Comparison of ENCODE assay signal across 8 cellular contexts in the genomic region with DNA sequence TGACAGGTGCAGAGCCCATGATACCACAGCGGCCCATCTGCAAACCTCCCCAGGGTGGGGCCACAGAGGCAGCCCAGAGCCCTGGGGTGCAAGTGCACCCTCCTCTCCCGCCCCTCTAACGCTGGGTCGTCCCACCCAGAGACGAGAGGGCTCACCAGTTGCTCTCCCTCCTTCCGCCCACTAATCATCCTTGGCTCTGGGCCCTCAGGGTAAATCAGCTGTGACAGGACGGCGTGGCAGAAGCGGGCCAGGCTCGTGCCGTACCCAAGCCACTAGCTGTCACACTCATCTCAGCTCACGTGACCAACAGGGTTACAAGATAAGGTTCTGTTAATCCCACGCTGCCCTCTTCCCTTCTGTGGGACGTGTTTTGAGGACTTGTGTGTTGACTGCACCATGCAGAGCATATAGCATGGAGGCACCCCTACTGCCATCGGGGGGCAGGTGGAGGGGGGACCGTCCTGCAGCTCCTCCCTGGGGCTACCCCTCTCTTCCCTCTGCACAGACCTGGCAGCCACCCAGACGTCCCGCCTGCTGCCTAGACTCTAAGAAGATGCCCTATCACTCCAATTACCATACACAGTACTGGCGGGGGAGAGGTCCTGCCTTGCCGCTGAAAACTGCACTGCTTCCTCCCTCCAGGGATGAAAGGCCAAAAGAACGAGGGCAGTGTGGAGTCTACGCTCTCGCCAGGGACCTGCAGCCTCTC. TPM values are rescaled to one million over a fixed set of nuclear protein-coding genes. Genes with fewer than 3 reads are reported as not detected.
DNase-seq lines count a peak whose midpoint lies in the region; ATAC-seq and TF ChIP-seq lines count a peak whose summit lies in the region.

No MANE protein-coding gene starts in this region.

- H3K9ac ChIP-seq in colonic mucosa (ENCODE audit: low read depth in 2 of 2, low read length in 2 of 2) (peak overlapping the region; percentile 66 to 72), mesendoderm (ENCODE audit: low read length) (peak overlapping the region; percentile 69)

- no peaks in the 10 kb centered on the region for H3K9me3 ChIP-seq in colonic mucosa

- no peak overlapping the region for H3K23ac ChIP-seq in mesendoderm (ENCODE audit: low read length)

- intact Hi-C loops in colonic mucosa (cut with DNase I), result no loop called here

- H3K18ac ChIP-seq in mesendoderm (ENCODE audit: low read length), result no peak overlapping the region

- H3K27ac ChIP-seq in colonic mucosa, result peak overlapping the region; percentile 73
- H3K27ac ChIP-seq in mesendoderm (ENCODE audit: low read depth, low read length), result peak overlapping the region; percentile 18

- no CpG with 5 or more reads among the region's 23 CpGs for WGBS in mesendoderm (ENCODE audit: extremely low coverage, insufficient coverage, low lambda C conversion rate)

- peaks cover 6% of the 10 kb centered on the region for H3K79me1 ChIP-seq in mesendoderm (ENCODE audit: low read length)

- H3K4me1 Mint-ChIP-seq in stimulated activated naive B cell treated with anti-CD40 and anti-IgM and Interleukin-4, amounts not matched to agents 10 μg/mL and 1 μg/mL and 100 μg/mL, for 72 hours, result peaks cover 42 to 65% of the 10 kb centered on the region in 2 donors

- DNase-seq in DMS53 (lab: John Stamatoyannopoulos, UW), result peak; percentile 80
- peak; percentile 44 for DNase-seq in NCI-H1694 treated with DMSO at 0.1 percent for 48 hours (lab: John Stamatoyannopoulos, UW)
- peak; percentile 67 for DNase-seq in colonic mucosa
- DNase-seq in mesendoderm, result peak; percentile 77
- peak; percentile 59 for DNase-seq in stimulated activated naive B cell treated with anti-CD40 and anti-IgM and Interleukin-4, amounts not matched to agents 10 μg/mL and 1 μg/mL and 100 μg/mL, for 72 hours
- no peak for DNase-seq in LoVo (ENCODE audit: low spot score)

- peaks cover 2% of the 10 kb centered on the region for H3K79me2 ChIP-seq in mesendoderm (ENCODE audit: control insufficient read depth, insufficient read depth, low read length)

- TF ChIP-seq CTCF in colonic mucosa (IDR thresholded peaks at IDR 0.05), result no peak

- no peaks in the 10 kb centered on the region for H3K27me3 ChIP-seq in colonic mucosa
- no peaks in the 10 kb centered on the region for H3K27me3 ChIP-seq in mesendoderm (ENCODE audit: insufficient read depth, low read length, poor library complexity)

- no peaks in the 10 kb centered on the region for H3K9me3 Mint-ChIP-seq in stimulated activated naive B cell treated with anti-CD40 and anti-IgM and Interleukin-4, amounts not matched to agents 10 μg/mL and 1 μg/mL and 100 μg/mL, for 72 hours

- H3K4ac ChIP-seq in mesendoderm (ENCODE audit: low read depth, low read length), result no peak overlapping the region

- no peak overlapping the region for H4K5ac ChIP-seq in mesendoderm (ENCODE audit: low read length)

- H3K36me3 ChIP-seq in colonic mucosa, result no peaks in the 10 kb centered on the region
- H3K36me3 ChIP-seq in mesendoderm (ENCODE audit: control insufficient read depth, insufficient read depth, low read length), result no peaks in the 10 kb centered on the region

- H4K8ac ChIP-seq in mesendoderm (ENCODE audit: low read depth, low read length), result no peak overlapping the region

- H3K27me3 Mint-ChIP-seq in stimulated activated naive B cell treated with anti-CD40 and anti-IgM and Interleukin-4, amounts not matched to agents 10 μg/mL and 1 μg/mL and 100 μg/mL, for 72 hours, result no peaks in the 10 kb centered on the region

- H2BK5ac ChIP-seq in mesendoderm (ENCODE audit: low read length), result no peak overlapping the region

- H3K4me2 ChIP-seq in mesendoderm (ENCODE audit: low read length), result peak overlapping the region; percentile 83

- H2BK15ac ChIP-seq in mesendoderm (replicated peaks; ENCODE audit: low read depth), result no peak overlapping the region

- H2AK5ac ChIP-seq in mesendoderm (ENCODE audit: low read length), result no peak overlapping the region

- ATAC-seq in GM21737 (IDR thresholded peaks at IDR 0.05; ENCODE audit: unreplicated experiment), result peak; percentile 20
- peak; percentile 26 to 30 for ATAC-seq in activated CD4-positive, CD25-positive, alpha-beta regulatory T cell treated with anti-CD3 and anti-CD28 coated beads, Interleukin-2, amount 50 U/mL, for 24 hours
- ATAC-seq in stimulated activated naive B cell treated with anti-CD40 and anti-IgM and Interleukin-4, amounts not matched to agents 10 μg/mL and 1 μg/mL and 100 μg/mL, for 72 hours (replicated peaks), result peak; percentile 45 to 50

- H3K4me1 ChIP-seq in colonic mucosa, result peaks cover 16% of the 10 kb centered on the region
- H3K4me1 ChIP-seq in mesendoderm (ENCODE audit: control insufficient read depth, low read depth, low read length), result peaks cover 7% of the 10 kb centered on the region

- H3K36me3 Mint-ChIP-seq in stimulated activated naive B cell treated with anti-CD40 and anti-IgM and Interleukin-4, amounts not matched to agents 10 μg/mL and 1 μg/mL and 100 μg/mL, for 72 hours, result peaks cover 4 to 6% of the 10 kb centered on the region in 2 donors

- H3K4me3 ChIP-seq in colonic mucosa (peak overlapping the region; percentile 64), mesendoderm (ENCODE audit: low read length) (peak overlapping the region; percentile 11)

- peak overlapping the region; percentile 86 for H3K56ac ChIP-seq in mesendoderm (ENCODE audit: low read length)

- peak overlapping the region; percentile 99 for H3K27ac Mint-ChIP-seq in stimulated activated naive B cell treated with anti-CD40 and anti-IgM and Interleukin-4, amounts not matched to agents 10 μg/mL and 1 μg/mL and 100 μg/mL, for 72 hours

- H2BK120ac ChIP-seq in mesendoderm (ENCODE audit: low read depth, low read length), result no peak overlapping the region

- peak overlapping the region; percentile 91 to 96 for H3K4me3 Mint-ChIP-seq in stimulated activated naive B cell treated with anti-CD40 and anti-IgM and Interleukin-4, amounts not matched to agents 10 μg/mL and 1 μg/mL and 100 μg/mL, for 72 hours

RNA-seq across cellular contexts. Expression of a gene that starts 0.5 kb away (rescaled TPM):
- 10 to 100 TPM; 23.8 to 28.5 TPM for total RNA-seq in colonic mucosa
- 10.7 TPM for polyA plus RNA-seq in mesendoderm (2013, experiment 1 of 2)
- 10.4 TPM for polyA plus RNA-seq in mesendoderm (2013, experiment 2 of 2)
